In genomic region chr14:89767861-89768268, GRCh38 we compare ENCODE assay signal across 9 cellular contexts.
DNase-seq lines count a peak whose midpoint lies in the region; ATAC-seq, FAIRE-seq and TF ChIP-seq lines count a peak whose summit lies in the region.
"Had no signal": no experiment of that assay in that cellular context is flagged by ENCODE, and none has a peak within 500 bp of the region (broad histone marks: within the 10 kb centered on the region; RNA-seq: fewer than 3 reads in every experiment).

No MANE protein-coding gene starts in this region.

- POLR2A ChIA-PET in CD4-positive, alpha-beta T cell (lab: Charles Lee): interaction anchor here (0.6 to 3.6 kb wide), 3 partner anchors 46 to 720 kb away, joined by 3 to 22 read pairs (median 6); no protein-coding TSS in a partner anchor

- intact Hi-C loops in CD4-positive, alpha-beta T cell (cut with DNase I, micrococcal nuclease): loop anchor here (1.0 to 10.0 kb wide), 9 partner anchors 47 to 741 kb away; no protein-coding TSS in a partner anchor
- intact Hi-C loops in spleen (cut with DNase I; ENCODE audit: low total_unique reads): loop anchor here (10.0 kb wide), 1 partner anchor 593 kb away; no protein-coding TSS in a partner anchor

- CTCF ChIA-PET in CD4-positive, alpha-beta T cell (lab: Charles Lee): interaction anchor here (0.7 to 0.8 kb wide), 2 partner anchors 47 to 126 kb away, joined by 3 to 4 read pairs; no protein-coding TSS in a partner anchor

- peak overlapping the region; percentile 52 for H3K4me3 Mint-ChIP-seq in CD4-positive, alpha-beta T cell
- H3K4me3 Mint-ChIP-seq in glutamatergic neuron (ENCODE audit: unreplicated experiment): no peak overlapping the region

- H3K27me3 Mint-ChIP-seq in CD4-positive, alpha-beta T cell: no peaks in the 10 kb centered on the region
- H3K27me3 Mint-ChIP-seq in glutamatergic neuron (ENCODE audit: unreplicated experiment): no peaks in the 10 kb centered on the region

- no peaks in the 10 kb centered on the region for H3K9me3 ChIP-seq in CD4-positive, alpha-beta T cell (ENCODE audit: control insufficient read depth, low read length)
- no peaks in the 10 kb centered on the region for H3K9me3 ChIP-seq in spleen

- no peaks in the 10 kb centered on the region for H3K36me3 Mint-ChIP-seq in CD4-positive, alpha-beta T cell (ENCODE audit: low read depth)
- H3K36me3 Mint-ChIP-seq in glutamatergic neuron (ENCODE audit: unreplicated experiment): peaks cover 5% of the 10 kb centered on the region

- peaks cover 43% of the 10 kb centered on the region for H3K4me1 Mint-ChIP-seq in CD4-positive, alpha-beta T cell (ENCODE audit: low read depth)
- H3K4me1 Mint-ChIP-seq in glutamatergic neuron (ENCODE audit: low read depth, unreplicated experiment): peaks cover 1% of the 10 kb centered on the region

- no peak for FAIRE-seq in RCC 7860 (lab: Jason Lieb, UNC)

- 22 to 67% (median 31%) methylated on average over 4 of the region's 4 CpGs for WGBS in spleen, 5 donors

- H3K4me3 ChIP-seq in spleen: no peak overlapping the region
- H3K4me3 ChIP-seq: SK-N-MC had no signal

- H3K36me3 ChIP-seq in spleen: no peaks in the 10 kb centered on the region

- peak; percentile 82 for TF ChIP-seq CTCF in CD4-positive, alpha-beta T cell (IDR thresholded peaks at IDR 0.05)
- TF ChIP-seq CTCF in glutamatergic neuron (IDR thresholded peaks at IDR 0.05; ENCODE audit: partially characterized antibody, unreplicated experiment) (peak; percentile 10), spleen (IDR thresholded peaks at IDR 0.05 in 8 of 11, conservative IDR thresholded peaks at IDR 0.05 in 3 of 11) (peak in 10 of 11 experiments; percentile 29 to 74 (median 67))

- no peak for TF ChIP-seq POLR2A in spleen (IDR thresholded peaks at IDR 0.05)

- peaks cover 3 to 35% (median 14%) of the 10 kb centered on the region in 6 donors for H3K4me1 ChIP-seq in spleen

- H3K27me3 ChIP-seq in CD4-positive, alpha-beta T cell (ENCODE audit: control insufficient read depth, insufficient read depth, low read length): no peaks in the 10 kb centered on the region
- no peaks in the 10 kb centered on the region for H3K27me3 ChIP-seq in spleen (replicated peaks in 1 of 7)

- DNase-seq in CD4-positive, alpha-beta T cell: peak; percentile 46 to 66 (median 53)
- DNase-seq in RCC 7860 (ENCODE audit: low spot score) (peak; percentile 31), glutamatergic neuron (peak; percentile 38), spleen (no peak), NCI-H2227 (lab: John Stamatoyannopoulos, UW; ENCODE audit: unreplicated experiment) (no peak)
- peak; percentile 37 for DNase-seq in activated effector memory CD4-positive, alpha-beta T cell treated with Interleukin-2 at 50 U/mL for 16 hours

- H3K27ac ChIP-seq in CD4-positive, alpha-beta T cell (ENCODE audit: low read depth, low read length): no peak overlapping the region
- H3K27ac ChIP-seq in spleen: peak overlapping the region in 1 of 8 donors; percentile 16
- H3K27ac ChIP-seq: SK-N-MC had no signal

- no peaks in the 10 kb centered on the region for H3K9me3 Mint-ChIP-seq in CD4-positive, alpha-beta T cell
- H3K9me3 Mint-ChIP-seq in glutamatergic neuron (ENCODE audit: unreplicated experiment): peaks cover 4% of the 10 kb centered on the region

- peak; percentile 96 for ATAC-seq in CD4-positive, alpha-beta T cell (ENCODE audit: poor library complexity)
- ATAC-seq in GM19372 (IDR thresholded peaks at IDR 0.05; ENCODE audit: low read depth, unreplicated experiment) (peak; percentile 84), HG03442 (IDR thresholded peaks at IDR 0.05; ENCODE audit: unreplicated experiment) (peak; percentile 77)

- peak overlapping the region; percentile 52 for H3K27ac Mint-ChIP-seq in CD4-positive, alpha-beta T cell
- no peak overlapping the region for H3K27ac Mint-ChIP-seq in glutamatergic neuron (ENCODE audit: unreplicated experiment)

Comparison
In these comparisons a context has a peak if more than half of its experiments do, and no peak if none do; other contexts are left out.
1. DNase-seq: peak in CD4-positive, alpha-beta T cell (10 of 10), RCC 7860 (single experiment), activated effector memory CD4-positive, alpha-beta T cell treated with Interleukin-2 at 50 U/mL for 16 hours (single experiment) and glutamatergic neuron (single experiment); none in spleen (single experiment) and NCI-H2227 (single experiment).
2. CTCF ChIP-seq: peak in every context shown above with its lines; median percentile 82 in CD4-positive, alpha-beta T cell; 67 in spleen; 10 in glutamatergic neuron.
3. Peak in every context shown above with its lines, with median percentiles within 50 percentile points of each other: ATAC-seq.